1 cellular context compared by ENCODE assay signal in genomic region chr4:40194602-40195161, GRCh38.
TF ChIP-seq lines count a peak whose summit lies in the region.

No MANE protein-coding gene starts in this region.

TF ChIP-seq in K562, 482 proteins besides CTCF, POLR2A, EP300 and RAD21 (continued from another document):
- peak; percentile 91 for TF ChIP-seq ZNF592 (IDR thresholded peaks at IDR 0.05)
- TF ChIP-seq GATAD2B (IDR thresholded peaks at IDR 0.05; ENCODE audit: borderline replicate concordance) = no peak
- no peak for TF ChIP-seq NR2C2 (CRISPR knock-in tag; IDR thresholded peaks at IDR 0.05)
- 0 out of 2 replicates have a peak, but pooled peaks have one; percentile 18 for TF ChIP-seq NR2C2 (tag; IDR thresholded peaks at IDR 0.05)
- no peak for TF ChIP-seq ZNF232 (CRISPR knock-in tag; IDR thresholded peaks at IDR 0.05)
- TF ChIP-seq GTF2E2 (tag; IDR thresholded peaks at IDR 0.05) = no peak
- no peak for TF ChIP-seq NCOA6 (IDR thresholded peaks at IDR 0.05)
- TF ChIP-seq ARHGAP35 (IDR thresholded peaks at IDR 0.05; ENCODE audit: partially characterized antibody) = no peak
- TF ChIP-seq, protein P1, sequence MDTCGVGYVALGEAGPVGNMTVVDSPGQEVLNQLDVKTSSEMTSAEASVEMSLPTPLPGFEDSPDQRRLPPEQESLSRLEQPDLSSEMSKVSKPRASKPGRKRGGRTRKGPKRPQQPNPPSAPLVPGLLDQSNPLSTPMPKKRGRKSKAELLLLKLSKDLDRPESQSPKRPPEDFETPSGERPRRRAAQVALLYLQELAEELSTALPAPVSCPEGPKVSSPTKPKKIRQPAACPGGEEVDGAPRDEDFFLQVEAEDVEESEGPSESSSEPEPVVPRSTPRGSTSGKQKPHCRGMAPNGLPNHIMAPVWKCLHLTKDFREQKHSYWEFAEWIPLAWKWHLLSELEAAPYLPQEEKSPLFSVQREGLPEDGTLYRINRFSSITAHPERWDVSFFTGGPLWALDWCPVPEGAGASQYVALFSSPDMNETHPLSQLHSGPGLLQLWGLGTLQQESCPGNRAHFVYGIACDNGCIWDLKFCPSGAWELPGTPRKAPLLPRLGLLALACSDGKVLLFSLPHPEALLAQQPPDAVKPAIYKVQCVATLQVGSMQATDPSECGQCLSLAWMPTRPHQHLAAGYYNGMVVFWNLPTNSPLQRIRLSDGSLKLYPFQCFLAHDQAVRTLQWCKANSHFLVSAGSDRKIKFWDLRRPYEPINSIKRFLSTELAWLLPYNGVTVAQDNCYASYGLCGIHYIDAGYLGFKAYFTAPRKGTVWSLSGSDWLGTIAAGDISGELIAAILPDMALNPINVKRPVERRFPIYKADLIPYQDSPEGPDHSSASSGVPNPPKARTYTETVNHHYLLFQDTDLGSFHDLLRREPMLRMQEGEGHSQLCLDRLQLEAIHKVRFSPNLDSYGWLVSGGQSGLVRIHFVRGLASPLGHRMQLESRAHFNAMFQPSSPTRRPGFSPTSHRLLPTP (IDR thresholded peaks at IDR 0.05; ENCODE audit: borderline replicate concordance, extremely low read depth, insufficient read length) = no peak
- no peak for TF ChIP-seq ZNF699 (CRISPR knock-in tag; IDR thresholded peaks at IDR 0.05; ENCODE audit: insufficient replicate concordance)
- TF ChIP-seq BCL6 (CRISPR knock-in tag; IDR thresholded peaks at IDR 0.05) = no peak
